In the genomic region with DNA sequence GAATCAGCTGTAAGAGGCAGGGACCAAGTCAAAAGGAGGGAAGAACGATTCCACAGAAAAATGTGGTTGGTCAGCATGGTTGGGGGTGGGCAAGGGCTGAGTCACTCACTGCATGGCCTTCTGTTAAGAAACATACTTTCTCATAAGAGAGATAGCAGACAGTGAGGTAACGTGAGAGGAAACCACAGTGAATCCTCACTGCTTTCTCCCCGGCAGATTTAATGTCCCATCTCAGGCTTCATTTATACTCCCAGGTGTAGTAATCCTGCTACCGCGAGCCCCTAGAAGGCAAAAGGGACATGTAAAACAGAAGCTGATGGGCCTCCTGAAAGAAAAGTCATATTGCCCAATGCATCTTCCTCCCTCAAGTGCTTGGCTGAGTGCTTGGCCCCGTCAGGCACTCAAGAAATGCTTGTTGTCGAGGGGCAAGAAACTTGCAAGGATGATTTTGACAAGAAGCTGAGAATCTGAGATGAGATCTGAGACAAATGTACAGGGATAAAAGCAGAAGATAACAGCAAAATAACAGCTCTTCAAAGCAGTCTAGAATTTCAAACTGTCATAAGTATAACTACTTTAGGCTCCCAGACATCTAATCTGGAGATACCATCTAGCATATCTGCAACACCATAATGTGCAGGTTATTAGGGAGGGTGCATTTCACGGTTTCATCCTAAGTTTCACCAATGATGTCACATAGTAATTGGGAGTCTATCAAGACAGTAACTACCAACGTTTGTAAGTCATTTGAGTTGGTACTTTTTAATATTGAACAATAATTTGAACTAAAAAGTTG, we compare ENCODE assay signal across 8 cellular contexts. TPM values are rescaled to one million over a fixed set of nuclear protein-coding genes. Genes with fewer than 3 reads are reported as not detected.
DNase-seq lines count a peak whose midpoint lies in the region; ATAC-seq, FAIRE-seq and TF ChIP-seq lines count a peak whose summit lies in the region.

No MANE protein-coding gene starts in this region.

- TF ChIP-seq RAD21 in A549 (conservative IDR thresholded peaks at IDR 0.05 in 1 of 2, IDR thresholded peaks at IDR 0.05 in 1 of 2) (no peak), H1 (IDR thresholded peaks at IDR 0.05 in 1 of 2, conservative IDR thresholded peaks at IDR 0.05 in 1 of 2; ENCODE audit: low read depth in 2 of 2, low read length in 2 of 2) (no peak)

- no peak overlapping the region for H4K91ac ChIP-seq in H1 (replicated peaks; ENCODE audit: insufficient read length, low read length)

- no peaks in the 10 kb centered on the region for H3K9me3 ChIP-seq in A549
- no peaks in the 10 kb centered on the region for H3K9me3 ChIP-seq in H1 (ENCODE audit: insufficient read depth in 2 of 2, low read depth in 1 of 2, low read length in 1 of 2)
- H3K9me3 ChIP-seq in ovary, result no peaks in the 10 kb centered on the region

- no peaks in the 10 kb centered on the region for H3K79me2 ChIP-seq in H1 (ENCODE audit: control insufficient read depth in 1 of 2, insufficient read depth in 2 of 2, low read length in 2 of 2)

- no peak overlapping the region for H2BK20ac ChIP-seq in H1 (ENCODE audit: low read length)

- no peak overlapping the region for H3K9ac ChIP-seq in H1 (replicated peaks in 1 of 4; ENCODE audit: extremely low read depth in 1 of 4, low read depth in 3 of 4, low read length in 3 of 4)

- TF ChIP-seq EP300 in A549 (IDR thresholded peaks at IDR 0.05) (no peak), H1 (IDR thresholded peaks at IDR 0.05; ENCODE audit: borderline replicate concordance in 1 of 2, low read depth in 2 of 2, low read length in 2 of 2) (no peak), ovary (IDR thresholded peaks at IDR 0.05) (no peak)

- peak overlapping the region in 1 of 2 experiments; percentile 62; a peak in 3 of 6 replicates for H3K27ac ChIP-seq in A549
- H3K27ac ChIP-seq in H1 (ENCODE audit: low read depth, low read length), result no peak overlapping the region
- H3K27ac ChIP-seq in ovary, result no peak overlapping the region

- no peak overlapping the region for H2BK12ac ChIP-seq in H1 (ENCODE audit: low read depth, low read length)

- WGBS in A549 (ENCODE audit: missing lambda C conversion rate), result 68% methylated on average over 9 of the region's 9 CpGs
- 67% methylated on average over 9 of the region's 9 CpGs; no CpG with 5 or more reads in 1 of the 2 experiments for WGBS in H1 (ENCODE audit: extremely low coverage in 1 of 2, insufficient coverage in 1 of 2, insufficient read length in 1 of 2, insufficient replicate concordance in 2 of 2, low coverage in 1 of 2, low lambda C conversion rate in 2 of 2, missing lambda C conversion rate in 1 of 2), 2 experiments
- 36 to 46% (median 44%) methylated on average over 9 of the region's 9 CpGs for WGBS in ovary, 3 donors

- FAIRE-seq in A549 (lab: Jason Lieb, UNC), result no peak
- FAIRE-seq in H1 (lab: Jason Lieb, UNC), result no peak

- no peak overlapping the region for H3K56ac ChIP-seq in H1 (replicated peaks; ENCODE audit: insufficient read length, low read depth, low read length)

- no peak overlapping the region for H3K4me3 ChIP-seq in A549
- no peak overlapping the region for H3K4me3 ChIP-seq in H1 (ENCODE audit: extremely low read depth in 1 of 4, insufficient read depth in 2 of 4, low read depth in 3 of 4, low read length in 4 of 4)
- H3K4me3 ChIP-seq in ovary, result no peak overlapping the region

- no peak overlapping the region for H4K5ac ChIP-seq in H1 (ENCODE audit: insufficient read length, low read depth, low read length)

- H3K18ac ChIP-seq in H1 (ENCODE audit: extremely low read depth, low read length), result no peak overlapping the region

- H3K4me2 ChIP-seq in A549 (peak overlapping the region; percentile 45; the same call in 2 of the 3 replicates), H1 (ENCODE audit: insufficient read depth in 1 of 2, low read depth in 2 of 2, low read length in 2 of 2) (no peak overlapping the region)

- no peak overlapping the region for H2BK120ac ChIP-seq in H1 (replicated peaks; ENCODE audit: low read depth, low read length)

- ATAC-seq in A549 (peak; percentile 83 to 91), GM21390 (IDR thresholded peaks at IDR 0.05; ENCODE audit: unreplicated experiment) (peak; percentile 32)

- no peak overlapping the region for H2AFZ ChIP-seq in H1 (ENCODE audit: low read length)

- DNase-seq in A549 (ENCODE audit: low read depth in 1 of 2, low spot score in 1 of 2), result peak; percentile 3 to 39
- peak; percentile 89 for DNase-seq in RPMI7951 (ENCODE audit: low read depth)
- DNase-seq in H1 (ENCODE audit: low read depth in 1 of 2, low spot score in 2 of 2), result peak in 1 of 2 experiments; percentile 7
- DNase-seq in ovary, result peak in 4 of 5 donors; percentile 30 to 59 (median 52)
- no peak for DNase-seq in NCI-H1417 (lab: John Stamatoyannopoulos, UW)
- DNase-seq in NCI-H1694 (lab: John Stamatoyannopoulos, UW), result no peak
- DNase-seq in GM19238 (ENCODE audit: insufficient read length, low spot score), result no peak

- TF ChIP-seq POLR2A in A549 (IDR thresholded peaks at IDR 0.05; ENCODE audit: low read length) (no peak), H1 (IDR thresholded peaks at IDR 0.05; ENCODE audit: control extremely low read depth in 1 of 2, low read depth in 2 of 2, low read length in 2 of 2) (no peak), ovary (IDR thresholded peaks at IDR 0.05) (no peak)

- H2AK5ac ChIP-seq in H1 (ENCODE audit: low read depth, low read length), result no peak overlapping the region

- no peaks in the 10 kb centered on the region for H3K23me2 ChIP-seq in H1 (ENCODE audit: low read depth, low read length)

- H3K79me1 ChIP-seq in H1 (ENCODE audit: low read depth, low read length), result no peaks in the 10 kb centered on the region

- H3K23ac ChIP-seq in H1 (ENCODE audit: insufficient read length), result no peak overlapping the region

- POLR2A ChIA-PET in A549 (lab: Yijun Ruan, JAX) (no interaction called here), H1 (lab: Charles Lee; ENCODE audit: partially characterized antibody) (interaction anchor here (1.3 kb wide), 1 partner anchor 16 kb away, joined by 3 read pairs; no protein-coding TSS in a partner anchor)

- no peak overlapping the region for H4K8ac ChIP-seq in H1 (ENCODE audit: extremely low read depth, insufficient read depth, low read length)

- no peaks in the 10 kb centered on the region for H3K27me3 ChIP-seq in H1 (replicated peaks in 1 of 4; ENCODE audit: control insufficient read depth in 3 of 4, extremely low read depth in 1 of 4, insufficient read depth in 3 of 4, low read length in 3 of 4)
- no peaks in the 10 kb centered on the region for H3K27me3 ChIP-seq in ovary

- no peak overlapping the region for H3K14ac ChIP-seq in H1 (ENCODE audit: insufficient read length)

- intact Hi-C loops in ovary (cut with DNase I), result no loop called here

- H3K4me1 ChIP-seq in A549, result peaks cover 13% of the 10 kb centered on the region; the same call in 2 of the 3 replicates
- peaks cover 0 to 5% (median 2%) of the 10 kb centered on the region in 4 experiments; a peak in 4 of 7 replicates for H3K4me1 ChIP-seq in H1 (replicated peaks in 1 of 4; ENCODE audit: control insufficient read depth in 3 of 4, insufficient read depth in 4 of 4, low read length in 3 of 4)
- H3K4me1 ChIP-seq in ovary (ENCODE audit: insufficient read depth), result no peaks in the 10 kb centered on the region

- H4K20me1 ChIP-seq in H1 (replicated peaks in 1 of 2; ENCODE audit: control insufficient read depth in 1 of 2, insufficient read depth in 2 of 2, low read length in 2 of 2), result no peaks in the 10 kb centered on the region

- CTCF ChIA-PET in A549 (lab: Yijun Ruan, JAX) (no interaction called here), H1 (lab: Charles Lee; ENCODE audit: partially characterized antibody) (interaction anchor here (1.2 kb wide), 1 partner anchor 11 kb away, joined by 3 read pairs; no protein-coding TSS in a partner anchor)

- H2BK15ac ChIP-seq in H1 (ENCODE audit: low read length), result no peak overlapping the region

- no peak overlapping the region for H3K4ac ChIP-seq in H1 (replicated peaks; ENCODE audit: insufficient read length, low read depth, low read length)

- H2BK5ac ChIP-seq in H1 (ENCODE audit: low read depth, low read length), result no peak overlapping the region

- TF ChIP-seq CTCF in A549 (IDR thresholded peaks at IDR 0.05) (no peak), H1 (IDR thresholded peaks at IDR 0.05; ENCODE audit: control extremely low read depth in 1 of 3, insufficient read depth in 1 of 3, low read depth in 1 of 3, low read length in 3 of 3) (no peak), ovary (IDR thresholded peaks at IDR 0.05) (no peak)

- H3K36me3 ChIP-seq in H1 (ENCODE audit: control insufficient read depth in 2 of 4, insufficient read depth in 4 of 4, low read length in 3 of 4) (no peaks in the 10 kb centered on the region), ovary (no peaks in the 10 kb centered on the region)

TF ChIP-seq in A549, 52 proteins besides CTCF, POLR2A, EP300 and RAD21:
- TF ChIP-seq RNF2 (IDR thresholded peaks at IDR 0.05; ENCODE audit: borderline replicate concordance, low read depth), result no peak
- TF ChIP-seq FOSL2 (IDR thresholded peaks at IDR 0.05), result no peak
- TF ChIP-seq FOSL2 (CRISPR knock-in tag; IDR thresholded peaks at IDR 0.05), result peak; percentile 36; the same call in 1 of the 2 replicates
- TF ChIP-seq MAFK (IDR thresholded peaks at IDR 0.05; ENCODE audit: partially characterized antibody), result peak; percentile 58

TF ChIP-seq in H1, 55 proteins besides CTCF, POLR2A, EP300 and RAD21 (continues in another document):
- TF ChIP-seq SIN3A (conservative IDR thresholded peaks at IDR 0.05 in 1 of 2, IDR thresholded peaks at IDR 0.05 in 1 of 2; ENCODE audit: low read depth in 1 of 2, low read length in 2 of 2), result no peak
- peak; percentile 57; the same call in 1 of the 2 replicates for TF ChIP-seq MAFK (IDR thresholded peaks at IDR 0.05; ENCODE audit: low read depth, low read length)
- TF ChIP-seq TAF7 (optimal IDR thresholded peaks at IDR 0.05; ENCODE audit: borderline replicate concordance, low read depth, low read length), result no peak

RNA-seq across cellular contexts. Expression of a gene that starts 40.2 kb away (rescaled TPM):
- polyA plus RNA-seq in A549 (2011; rRNA removed) (67.0 and 83.0 TPM in 2 replicates), A549 (2017; fragmentation: RNase III; extraction: RNeasy Plus Mini Kit Qiagen cat#74134 plus additional on column Dnase treatment) (64.5 to 77.5 TPM (median 67.7 TPM) in 3 replicates), H1 (2011; rRNA removed) (5.3 and 7.2 TPM in 2 replicates), ovary (10 to 100 TPM in 1 of 2 donors, 1 to 10 TPM in 1; 8.3 to 43.7 TPM)
- 26.9 and 27.6 TPM in 2 replicates for polyA plus RNA-seq in A549 (2012; cell fraction: cytosol; rRNA removed)
- 19.7 and 22.2 TPM in 2 replicates for polyA plus RNA-seq in A549 (2012; cell fraction: nucleus; rRNA removed)
- polyA minus RNA-seq in A549 (2011; rRNA and poly(A)+ RNA removed), result 41.8 and 44.6 TPM in 2 replicates
- 55.0 and 67.8 TPM in 2 replicates for total RNA-seq in RPMI7951 (2014; rRNA removed; shearing (Covaris generic))
- 13.4 and 15.3 TPM in 2 replicates for total RNA-seq in H1 (2021; fragmentation: NEBNext Ultra II Directional; extraction: Animal tissue kit (Norgen Biotek cat#: 25700))
- 9.1 TPM for polyA plus RNA-seq in H1 (2011; cell fraction: cytosol; rRNA removed)
- polyA plus RNA-seq in H1 (2011; cell fraction: nucleus; rRNA removed), result 16.7 TPM
- polyA plus RNA-seq in H1 (2012, experiment 1 of 2), result 16.9 to 20.1 TPM (median 18.7 TPM) in 4 replicates
- 2.9 TPM for polyA plus RNA-seq in H1 (2012, experiment 2 of 2)
- polyA plus RNA-seq in H1 (2013, experiment 1 of 2), result 18.3 TPM
- 19.6 TPM for polyA plus RNA-seq in H1 (2013, experiment 2 of 2)
- polyA minus RNA-seq in H1 (2011; rRNA and poly(A)+ RNA removed), result 10.0 and 13.4 TPM in 2 replicates
- 5.5 TPM for polyA minus RNA-seq in H1 (2011; cell fraction: cytosol; rRNA and poly(A)+ RNA removed)
- 13.2 TPM for polyA minus RNA-seq in H1 (2011; cell fraction: nucleus; rRNA and poly(A)+ RNA removed)
- total RNA-seq in ovary, result 10 to 100 TPM in 3 of 7 donors, 1 to 10 TPM in 4; 4.9 to 16.6 (median 9.8) TPM

Comparison
In these comparisons a context has a peak if more than half of its experiments do, and no peak if none do; other contexts are left out.
1. DNase-seq: peak in A549 (2 of 2), RPMI7951 (single experiment) and ovary (4 of 5); none in NCI-H1417 (0 of 3), NCI-H1694 (single experiment) and GM19238 (single experiment).